13 cellular contexts compared by ENCODE assay signal in genomic region chr21:35044128-35044527, GRCh38. TPM values are rescaled to one million over a fixed set of nuclear protein-coding genes. Genes with fewer than 3 reads are reported as not detected.
DNase-seq lines count a peak whose midpoint lies in the region; ATAC-seq and TF ChIP-seq lines count a peak whose summit lies in the region.
"Had no signal": no experiment of that assay in that cellular context is flagged by ENCODE, and none has a peak within 500 bp of the region (broad histone marks: within the 10 kb centered on the region; RNA-seq: fewer than 3 reads in every experiment).

No MANE protein-coding gene starts in this region.

- no peak for DNase-seq in activated CD4-positive, alpha-beta T cell treated with anti-CD3 and anti-CD28 coated beads for 36 hours
- no peak for DNase-seq in activated CD4-positive, alpha-beta T cell treated with anti-CD3 and anti-CD28 coated beads for 1 hour
- no peak for DNase-seq in PC-9
- no peak for DNase-seq in endothelial cell (ENCODE audit: low spot score)
- DNase-seq in spleen: no peak
- no peak for DNase-seq in gastrocnemius medialis
- DNase-seq: esophagus squamous epithelium, hippocampal formation had no signal

- TF ChIP-seq POLR2A in spleen (IDR thresholded peaks at IDR 0.05): no peak
- no peak for TF ChIP-seq POLR2A in gastrocnemius medialis (IDR thresholded peaks at IDR 0.05)

- no peaks in the 10 kb centered on the region for H3K27me3 Mint-ChIP-seq in activated CD4-positive, alpha-beta T cell treated with anti-CD3 and anti-CD28 coated beads for 36 hours
- peaks cover 6% of the 10 kb centered on the region for H3K27me3 Mint-ChIP-seq in endothelial cell (ENCODE audit: unreplicated experiment)

- H3K9me2 ChIP-seq in PC-9 (ENCODE audit: insufficient read depth): no peaks in the 10 kb centered on the region

- peaks cover 77% of the 10 kb centered on the region for H3K4me1 Mint-ChIP-seq in activated CD4-positive, alpha-beta T cell treated with anti-CD3 and anti-CD28 coated beads for 36 hours
- H3K4me1 Mint-ChIP-seq in endothelial cell (ENCODE audit: unreplicated experiment): peaks cover 32% of the 10 kb centered on the region

- peaks cover 66% of the 10 kb centered on the region for H3K36me3 ChIP-seq in PC-9 (ENCODE audit: low read depth)
- peaks cover 0 to 9% (median 0%) of the 10 kb centered on the region in 6 donors for H3K36me3 ChIP-seq in spleen
- H3K36me3 ChIP-seq in gastrocnemius medialis: no peaks in the 10 kb centered on the region
- H3K36me3 ChIP-seq: esophagus squamous epithelium, suprapubic skin had no signal

- H3K27me3 ChIP-seq in PC-9 (ENCODE audit: insufficient read depth, low read depth): no peaks in the 10 kb centered on the region
- H3K27me3 ChIP-seq in spleen (replicated peaks in 1 of 7): peaks cover 0 to 4% (median 0%) of the 10 kb centered on the region in 7 donors
- H3K27me3 ChIP-seq in gastrocnemius medialis: no peaks in the 10 kb centered on the region

- H3K4me2 ChIP-seq in PC-9: 0 out of 2 replicates have a peak overlapping the region, but pooled peaks have one; percentile 95
- H3K4me2 ChIP-seq: A549 had no signal

- peaks cover 28% of the 10 kb centered on the region; the same call in 1 of the 2 replicates for H3F3A ChIP-seq in PC-9 (ENCODE audit: insufficient read depth, low read depth)

- peak overlapping the region; percentile 87 for H3K4me3 Mint-ChIP-seq in activated CD4-positive, alpha-beta T cell treated with anti-CD3 and anti-CD28 coated beads for 36 hours
- no peak overlapping the region for H3K4me3 Mint-ChIP-seq in endothelial cell (ENCODE audit: unreplicated experiment)

- H3K9me3 Mint-ChIP-seq in activated CD4-positive, alpha-beta T cell treated with anti-CD3 and anti-CD28 coated beads for 36 hours (ENCODE audit: low read depth): no peaks in the 10 kb centered on the region
- H3K9me3 Mint-ChIP-seq in endothelial cell (ENCODE audit: unreplicated experiment): no peaks in the 10 kb centered on the region

- intact Hi-C loops in activated CD4-positive, alpha-beta T cell treated with anti-CD3 and anti-CD28 coated beads for 36 hours (cut with DNase I, micrococcal nuclease): loop anchor here in 1 of 2 experiments (10.0 kb wide), 1 partner anchor 339 kb away; no protein-coding TSS in a partner anchor
- intact Hi-C loops in PC-9 (cut with micrococcal nuclease; ENCODE audit: unreplicated experiment): no loop called here
- intact Hi-C loops in spleen (cut with DNase I; ENCODE audit: low total_unique reads): no loop called here
- intact Hi-C loops in gastrocnemius medialis (cut with DNase I; ENCODE audit: low total_unique reads): no loop called here

- H3K4me3 ChIP-seq in PC-9: no peak overlapping the region
- peak overlapping the region in 1 of 8 donors; percentile 79 for H3K4me3 ChIP-seq in spleen
- H3K4me3 ChIP-seq in gastrocnemius medialis: no peak overlapping the region
- H3K4me3 ChIP-seq: A549, esophagus squamous epithelium, suprapubic skin had no signal

- H3K9me3 ChIP-seq in PC-9 (ENCODE audit: insufficient read depth, low read depth) (no peaks in the 10 kb centered on the region), spleen (no peaks in the 10 kb centered on the region), gastrocnemius medialis (no peaks in the 10 kb centered on the region)
- H3K9me3 ChIP-seq: A549, esophagus squamous epithelium, suprapubic skin had no signal

- POLR2A ChIA-PET in activated CD4-positive, alpha-beta T cell treated with anti-CD3 and anti-CD28 coated beads for 36 hours (lab: Charles Lee): interaction anchor here (0.7 to 7.0 kb wide), 4 partner anchors 18 to 154 kb away, joined by 3 to 104 read pairs (median 19); no protein-coding TSS in a partner anchor
- POLR2A ChIA-PET in PC-9 (lab: Charles Lee; ENCODE audit: unreplicated experiment): no interaction called here

- H3K27ac Mint-ChIP-seq in activated CD4-positive, alpha-beta T cell treated with anti-CD3 and anti-CD28 coated beads for 36 hours: peak overlapping the region; percentile 95
- H3K27ac Mint-ChIP-seq in endothelial cell (ENCODE audit: unreplicated experiment): peak overlapping the region; percentile 38

- peaks cover 55% of the 10 kb centered on the region for H3K36me3 Mint-ChIP-seq in activated CD4-positive, alpha-beta T cell treated with anti-CD3 and anti-CD28 coated beads for 36 hours (ENCODE audit: low read depth)
- H3K36me3 Mint-ChIP-seq in endothelial cell (ENCODE audit: low read depth, unreplicated experiment): no peaks in the 10 kb centered on the region

- 78 to 92% (median 84%) methylated on average over 3 of the region's 3 CpGs for WGBS in spleen, 5 donors

- peaks cover 6% of the 10 kb centered on the region; the same call in 1 of the 2 replicates for H4K20me1 ChIP-seq in PC-9 (ENCODE audit: insufficient read depth)

- in situ Hi-C loops in gastrocnemius medialis (cut with MboI; ENCODE audit: low sequenced_read_pairs in 4 of 4): loop anchor here in 3 of 4 donors (10.0 to 25.0 kb wide), 3 partner anchors 257 to 361 kb away; no protein-coding TSS in a partner anchor

- CTCF ChIA-PET in activated CD4-positive, alpha-beta T cell treated with anti-CD3 and anti-CD28 coated beads for 36 hours (lab: Charles Lee): interaction anchor here (0.6 to 2.3 kb wide), 8 partner anchors 18 to 157 kb away, joined by 3 to 9 read pairs (median 4); no protein-coding TSS in a partner anchor
- CTCF ChIA-PET in PC-9 (lab: Charles Lee): no interaction called here

- H2AFZ ChIP-seq in PC-9: no peak overlapping the region

- H3K27ac ChIP-seq in PC-9 (no peak overlapping the region), spleen (peak overlapping the region; percentile 2 to 97 (median 70)), gastrocnemius medialis (no peak overlapping the region)
- H3K27ac ChIP-seq: A549, suprapubic skin had no signal

- H3K4me1 ChIP-seq in PC-9 (replicated peaks; ENCODE audit: insufficient read depth) (peaks cover 27% of the 10 kb centered on the region), spleen (peaks cover 36 to 99% (median 93%) of the 10 kb centered on the region in 6 donors), gastrocnemius medialis (peaks cover 20 to 26% of the 10 kb centered on the region in 2 donors)

- H3K79me2 ChIP-seq in PC-9 (ENCODE audit: low read depth): peaks cover 95% of the 10 kb centered on the region

- no TSS peak for BruUV-seq in PC-9 (replicated peaks; lab: Mats Ljungman, UMichigan)

- ATAC-seq in activated CD4-positive, alpha-beta T cell treated with anti-CD3 and anti-CD28 coated beads for 36 hours: no peak
- ATAC-seq in HG03571 (IDR thresholded peaks at IDR 0.05; ENCODE audit: unreplicated experiment) (no peak), gastrocnemius medialis (no peak), GM18870 (IDR thresholded peaks at IDR 0.05; ENCODE audit: unreplicated experiment) (no peak)
- ATAC-seq: A549, Panc1 had no signal

- TF ChIP-seq CTCF in PC-9 (conservative IDR thresholded peaks at IDR 0.05) (no peak), endothelial cell (IDR thresholded peaks at IDR 0.05; ENCODE audit: unreplicated experiment) (no peak), spleen (IDR thresholded peaks at IDR 0.05 in 8 of 11, conservative IDR thresholded peaks at IDR 0.05 in 3 of 11) (no peak), gastrocnemius medialis (IDR thresholded peaks at IDR 0.05 in 4 of 5, conservative IDR thresholded peaks at IDR 0.05 in 1 of 5) (no peak)

RNA-seq across cellular contexts. Expression of gene RUNX1, which starts 5.0 kb away (rescaled TPM):
- total RNA-seq in activated CD4-positive, alpha-beta T cell treated with anti-CD3 and anti-CD28 coated beads for 36 hours: 10 to 100 TPM; 49.5 to 58.8 TPM
- total RNA-seq in PC-9 (2021) (58.5 and 61.6 TPM in 2 replicates), endothelial cell (ENCODE audit: unreplicated experiment) (18.7 TPM), spleen (10 to 100 TPM; 29.8 to 70.0 (median 57.4) TPM), gastrocnemius medialis (10 to 100 TPM in 2 of 4 donors, 1 to 10 TPM in 2; 8.0 to 20.9 (median 10.6) TPM)
- 1 to 10 TPM; 4.8 to 7.7 (median 6.7) TPM for polyA plus RNA-seq in spleen

Comparison
In these comparisons a context has a peak if more than half of its experiments do, and no peak if none do; other contexts are left out.
1. H3K27ac ChIP-seq: peak in spleen (8 of 8); none in PC-9 (single experiment) and gastrocnemius medialis (0 of 4).